Comparison of ENCODE assay signal across 9 cellular contexts in the genomic region with DNA sequence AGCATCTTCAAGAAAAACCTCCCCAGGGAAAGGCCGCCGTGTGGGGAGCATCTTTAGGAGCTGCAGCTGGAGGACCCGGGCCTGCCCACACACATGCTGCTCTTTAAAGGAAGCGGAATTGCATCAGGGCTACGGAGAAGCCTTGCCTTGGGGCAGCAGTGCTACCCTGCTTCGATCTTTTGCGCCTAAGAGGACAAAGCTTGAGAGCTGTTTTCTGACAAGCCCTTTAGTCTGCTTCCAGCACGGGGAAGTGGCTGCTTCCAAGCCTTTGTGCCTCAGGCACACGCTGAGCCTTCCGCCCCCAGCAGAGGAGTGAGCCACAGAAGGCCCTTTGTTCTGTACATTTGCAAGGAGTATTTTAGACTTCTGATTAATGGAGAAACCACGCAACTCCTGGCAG. TPM values are rescaled to one million over a fixed set of nuclear protein-coding genes. Genes with fewer than 3 reads are reported as not detected.
DNase-seq lines count a peak whose midpoint lies in the region; ATAC-seq and TF ChIP-seq lines count a peak whose summit lies in the region.
"Had no signal": no experiment of that assay in that cellular context is flagged by ENCODE, and none has a peak within 500 bp of the region (broad histone marks: within the 10 kb centered on the region; RNA-seq: fewer than 3 reads in every experiment).

No MANE protein-coding gene starts in this region.

- peaks cover 8% of the 10 kb centered on the region for H3F3A ChIP-seq in PC-3 (ENCODE audit: low read length, unreplicated experiment)

- no peaks in the 10 kb centered on the region for H3K9me3 Mint-ChIP-seq in naive thymus-derived CD4-positive, alpha-beta T cell

- no peaks in the 10 kb centered on the region for H3K4me1 ChIP-seq in HAP-1
- peaks cover 51% of the 10 kb centered on the region for H3K4me1 ChIP-seq in PC-3 (ENCODE audit: insufficient read depth, low read length)
- no peaks in the 10 kb centered on the region for H3K4me1 ChIP-seq in naive thymus-derived CD4-positive, alpha-beta T cell (ENCODE audit: control insufficient read depth in 2 of 2, insufficient read depth in 2 of 2, low read length in 2 of 2)

- in situ Hi-C loops in HAP-1 (cut with MboI; ENCODE audit: low sequenced_read_pairs) = no loop called here

- peak; percentile 45 to 65 for DNase-seq in HAP-1 (ENCODE audit: low spot score in 2 of 2)
- peak; percentile 96 for DNase-seq in PC-3
- peak; percentile 48 for DNase-seq in fibroblast of the conjunctiva (ENCODE audit: low read depth)
- DNase-seq in posterior cingulate gyrus = peak; percentile 65 to 96 (median 76)
- DNase-seq in GM10248 (ENCODE audit: extremely low spot score) = no peak
- no peak for DNase-seq in activated T-cell treated with anti-CD3 and anti-CD28 coated beads, Interleukin-2, amount 50 U/mL, for 1 hour
- no peak for DNase-seq in NCI-H82 treated with DMSO at 0.1 percent for 48 hours (lab: John Stamatoyannopoulos, UW; ENCODE audit: unreplicated experiment)
- no peak for DNase-seq in naive thymus-derived CD4-positive, alpha-beta T cell

- peak; percentile 83 for ATAC-seq in PC-3
- ATAC-seq in naive thymus-derived CD4-positive, alpha-beta T cell = no peak

- no peak overlapping the region for H3K4me3 ChIP-seq in HAP-1
- peak overlapping the region; percentile 47; the same call in 1 of the 2 replicates for H3K4me3 ChIP-seq in PC-3 (ENCODE audit: low read length)
- H3K4me3 ChIP-seq in naive thymus-derived CD4-positive, alpha-beta T cell (ENCODE audit: low read length) = no peak overlapping the region

- CTCF ChIA-PET in PC-3 (lab: Charles Lee) (interaction anchor here (0.9 kb wide), 1 partner anchor 18 kb away, joined by 3 read pairs; no protein-coding TSS in a partner anchor), GM10248 (lab: Yijun Ruan, JAX) (interaction anchor here (1.0 to 1.4 kb wide), 3 partner anchors 10 to 215 kb away, joined by 3 to 4 read pairs (median 3); no protein-coding TSS in a partner anchor)
- CTCF ChIA-PET in naive thymus-derived CD4-positive, alpha-beta T cell (lab: Charles Lee) = no interaction called here

- no peaks in the 10 kb centered on the region for H3K79me2 ChIP-seq in PC-3 (ENCODE audit: low read length)

- no peak for TF ChIP-seq CTCF in PC-3 (conservative IDR thresholded peaks at IDR 0.05; ENCODE audit: low read depth, low read length)
- TF ChIP-seq CTCF in GM10248 (IDR thresholded peaks at IDR 0.05; ENCODE audit: control extremely low read depth, extremely low read depth, low read depth, missing control alignments) = no peak

- H3K36me3 ChIP-seq in HAP-1 (replicated peaks) (peaks cover 3% of the 10 kb centered on the region; the same call in 1 of the 2 replicates), PC-3 (ENCODE audit: low read depth, low read length) (peaks cover 4% of the 10 kb centered on the region; the same call in 1 of the 2 replicates)
- H3K36me3 ChIP-seq in naive thymus-derived CD4-positive, alpha-beta T cell (ENCODE audit: control insufficient read depth in 2 of 3, insufficient read depth in 3 of 3, low read length in 3 of 3) = peaks cover 0 to 2% (median 0%) of the 10 kb centered on the region in 3 experiments

- no peaks in the 10 kb centered on the region for H3K27me3 ChIP-seq in HAP-1 (ENCODE audit: low read depth)
- no peaks in the 10 kb centered on the region for H3K27me3 ChIP-seq in PC-3 (ENCODE audit: low read length)
- no peaks in the 10 kb centered on the region for H3K27me3 ChIP-seq in naive thymus-derived CD4-positive, alpha-beta T cell (ENCODE audit: control insufficient read depth in 2 of 2, insufficient read depth in 2 of 2, low read length in 2 of 2)

- H4K20me1 ChIP-seq in PC-3 (ENCODE audit: low read length) = no peaks in the 10 kb centered on the region

- H2AFZ ChIP-seq in PC-3 (ENCODE audit: low read length) = peak overlapping the region; percentile 71

- peak overlapping the region; percentile 68 for H3K9ac ChIP-seq in PC-3 (ENCODE audit: low read length)

- H3K9me2 ChIP-seq in PC-3 (replicated peaks; ENCODE audit: low read length) = no peaks in the 10 kb centered on the region

- BruUV-seq in PC-3 (replicated peaks; lab: Mats Ljungman, UMichigan) = no TSS peak

- intact Hi-C loops in PC-3 (cut with micrococcal nuclease) = loop anchor here (1.0 kb wide), 2 partner anchors 18 to 31 kb away; no protein-coding TSS in a partner anchor
- intact Hi-C loops in posterior cingulate gyrus (cut with DNase I) = no loop called here
- intact Hi-C loops in naive thymus-derived CD4-positive, alpha-beta T cell (cut with micrococcal nuclease) = no loop called here

- POLR2A ChIA-PET in PC-3 (lab: Charles Lee; ENCODE audit: unreplicated experiment) (no interaction called here), GM10248 (lab: Yijun Ruan, JAX) (no interaction called here)
- POLR2A ChIA-PET in naive thymus-derived CD4-positive, alpha-beta T cell (lab: Charles Lee) = no interaction called here

- H3K4me3 Mint-ChIP-seq in naive thymus-derived CD4-positive, alpha-beta T cell = no peak overlapping the region
- H3K4me3 Mint-ChIP-seq: activated naive CD8-positive, alpha-beta T cell had no signal

- H3K4me2 ChIP-seq in PC-3 (ENCODE audit: low read length) = peak overlapping the region; percentile 84

- no peak overlapping the region for H3K27ac Mint-ChIP-seq in naive thymus-derived CD4-positive, alpha-beta T cell
- H3K27ac Mint-ChIP-seq: activated naive CD8-positive, alpha-beta T cell had no signal

- H3K36me3 Mint-ChIP-seq in naive thymus-derived CD4-positive, alpha-beta T cell = peaks cover 0 to 5% (median under 1%) of the 10 kb centered on the region in 5 donors
- H3K36me3 Mint-ChIP-seq: activated naive CD8-positive, alpha-beta T cell had no signal

- H3K4me1 Mint-ChIP-seq in naive thymus-derived CD4-positive, alpha-beta T cell = no peaks in the 10 kb centered on the region

- H3K27ac ChIP-seq in PC-3 (ENCODE audit: low read length) = peak overlapping the region; percentile 97
- no peak overlapping the region for H3K27ac ChIP-seq in naive thymus-derived CD4-positive, alpha-beta T cell (ENCODE audit: low read depth, low read length)

- H3K27me3 Mint-ChIP-seq in naive thymus-derived CD4-positive, alpha-beta T cell = no peaks in the 10 kb centered on the region
- H3K27me3 Mint-ChIP-seq: activated naive CD8-positive, alpha-beta T cell had no signal

- H3K9me3 ChIP-seq in HAP-1 = no peaks in the 10 kb centered on the region
- no peaks in the 10 kb centered on the region for H3K9me3 ChIP-seq in PC-3 (ENCODE audit: low read length)
- H3K9me3 ChIP-seq in naive thymus-derived CD4-positive, alpha-beta T cell (ENCODE audit: control insufficient read depth in 2 of 3, low read length in 3 of 3) = no peaks in the 10 kb centered on the region

RNA-seq across cellular contexts. Expression of a gene that starts 31.5 kb away (rescaled TPM):
- total RNA-seq in PC-3 (2014; rRNA removed) = 52.7 and 62.3 TPM in 2 replicates
- total RNA-seq in naive thymus-derived CD4-positive, alpha-beta T cell = 10 to 100 TPM; 13.6 to 26.3 (median 24.1) TPM
- 10 to 100 TPM; 36.7 to 51.3 TPM for polyA plus RNA-seq in naive thymus-derived CD4-positive, alpha-beta T cell

RNA-seq across cellular contexts. Expression of a gene that starts 31.8 kb away (rescaled TPM):
- 28.1 and 33.0 TPM in 2 replicates for total RNA-seq in PC-3 (2014; rRNA removed)
- total RNA-seq in naive thymus-derived CD4-positive, alpha-beta T cell = 10 to 100 TPM; 29.9 to 38.9 (median 36.4) TPM
- 10 to 100 TPM; 46.2 to 51.7 TPM for polyA plus RNA-seq in naive thymus-derived CD4-positive, alpha-beta T cell

RNA-seq across cellular contexts. Expression of a gene that starts 34.7 kb away (rescaled TPM):
- total RNA-seq in PC-3 (2014; rRNA removed) = 306 and 466 TPM in 2 replicates
- total RNA-seq in naive thymus-derived CD4-positive, alpha-beta T cell = 100 to 1,000 TPM; 150 to 268 (median 174) TPM
- 10 to 100 TPM; 65.5 to 75.8 TPM for polyA plus RNA-seq in naive thymus-derived CD4-positive, alpha-beta T cell

Comparison
In these comparisons a context has a peak if more than half of its experiments do, and no peak if none do; other contexts are left out.
1. DNase-seq: peak in HAP-1 (2 of 2), PC-3 (single experiment), fibroblast of the conjunctiva (single experiment) and posterior cingulate gyrus (10 of 10); none in GM10248 (single experiment), activated T-cell treated with anti-CD3 and anti-CD28 coated beads, Interleukin-2, amount 50 U/mL, for 1 hour (single experiment), NCI-H82 treated with DMSO at 0.1 percent for 48 hours (single experiment) and naive thymus-derived CD4-positive, alpha-beta T cell (0 of 9).